ENCODE assay signal across 30 cellular contexts in genomic region chr1:215156232-215156631, GRCh38.
DNase-seq lines count a peak whose midpoint lies in the region; TF ChIP-seq lines count a peak whose summit lies in the region.
"Had no signal": no experiment of that assay in that cellular context is flagged by ENCODE, and none has a peak within 500 bp of the region (broad histone marks: within the 10 kb centered on the region; RNA-seq: fewer than 3 reads in every experiment).

No MANE protein-coding gene starts in this region.

- H3K9me3 Mint-ChIP-seq in MCF 10A (ENCODE audit: unreplicated experiment) (no peaks in the 10 kb centered on the region), endothelial cell (ENCODE audit: unreplicated experiment) (no peaks in the 10 kb centered on the region)
- H3K9me3 Mint-ChIP-seq: activated CD4-positive, alpha-beta memory T cell treated with anti-CD3 and anti-CD28 coated beads for 36 hours had no signal

- no peak overlapping the region for H3K4me3 ChIP-seq in breast epithelium
- no peak overlapping the region for H3K4me3 ChIP-seq in fibroblast of pulmonary artery (replicated peaks; ENCODE audit: low read depth, low read length)
- H3K4me3 ChIP-seq: ovary, right lobe of liver, upper lobe of right lung had no signal

- H3K4me1 Mint-ChIP-seq in MCF 10A (ENCODE audit: insufficient read depth, unreplicated experiment) (peaks cover 11% of the 10 kb centered on the region), endothelial cell (ENCODE audit: unreplicated experiment) (no peaks in the 10 kb centered on the region)
- H3K4me1 Mint-ChIP-seq: activated B cell treated with CpG ODN at 0.5 μM for 24 hours, IgD-negative memory B cell, mesothelial cell of epicardium had no signal

- no peak overlapping the region for H3K27ac ChIP-seq in breast epithelium
- H3K27ac ChIP-seq: HL-60, ovary, right lobe of liver, upper lobe of right lung had no signal

- H3K36me3 ChIP-seq in breast epithelium = no peaks in the 10 kb centered on the region
- H3K36me3 ChIP-seq: BE2C, ovary, right lobe of liver, upper lobe of right lung had no signal

- no peak overlapping the region for H3K4me3 Mint-ChIP-seq in MCF 10A (ENCODE audit: unreplicated experiment)
- no peak overlapping the region for H3K4me3 Mint-ChIP-seq in endothelial cell (ENCODE audit: unreplicated experiment)
- H3K4me3 Mint-ChIP-seq: activated B cell treated with CpG ODN at 0.5 μM for 24 hours; activated CD4-positive, alpha-beta memory T cell treated with anti-CD3 and anti-CD28 coated beads for 36 hours; IgD-negative memory B cell; mesothelial cell of epicardium; natural killer cell treated with Interleukin-12 subunit alpha and Interleukin-12 subunit beta and Interleukin-15 and Interleukin-18, amount 100 ng/mL, for 72 hours had no signal

- intact Hi-C loops in MCF 10A (cut with micrococcal nuclease) (no loop called here), breast epithelium (cut with DNase I; ENCODE audit: low total_unique reads) (no loop called here)

- TF ChIP-seq CTCF in MCF 10A (IDR thresholded peaks at IDR 0.05; ENCODE audit: unreplicated experiment) (no peak), breast epithelium (IDR thresholded peaks at IDR 0.05) (no peak), fibroblast of pulmonary artery (IDR thresholded peaks at IDR 0.05; ENCODE audit: low read length, missing control alignments) (no peak), endothelial cell (IDR thresholded peaks at IDR 0.05; ENCODE audit: unreplicated experiment) (no peak)

- CTCF ChIA-PET in MCF 10A (lab: Yijun Ruan, JAX) = interaction anchor here (0.6 to 3.0 kb wide), 11 partner anchors 9 to 518 kb away, joined by 3 to 40 read pairs (median 3); no protein-coding TSS in a partner anchor

- TF ChIP-seq POLR2A in breast epithelium (IDR thresholded peaks at IDR 0.05) = no peak

- H3K27me3 ChIP-seq in breast epithelium = no peaks in the 10 kb centered on the region
- H3K27me3 ChIP-seq: BE2C, ovary, right lobe of liver, upper lobe of right lung had no signal

- H3K27me3 Mint-ChIP-seq in MCF 10A (ENCODE audit: insufficient read depth, unreplicated experiment) (no peaks in the 10 kb centered on the region), endothelial cell (ENCODE audit: unreplicated experiment) (no peaks in the 10 kb centered on the region)
- H3K27me3 Mint-ChIP-seq: activated B cell treated with CpG ODN at 0.5 μM for 24 hours; activated CD4-positive, alpha-beta memory T cell treated with anti-CD3 and anti-CD28 coated beads for 36 hours; IgD-negative memory B cell; natural killer cell treated with Interleukin-12 subunit alpha and Interleukin-12 subunit beta and Interleukin-15 and Interleukin-18, amount 100 ng/mL, for 72 hours had no signal

- POLR2A ChIA-PET in MCF 10A (lab: Yijun Ruan, JAX) = interaction anchor here (0.6 kb wide), 1 partner anchor 387 kb away, joined by 3 read pairs; no protein-coding TSS in a partner anchor

- no peak overlapping the region for H3K27ac Mint-ChIP-seq in MCF 10A (ENCODE audit: low read depth, unreplicated experiment)
- no peak overlapping the region for H3K27ac Mint-ChIP-seq in endothelial cell (ENCODE audit: unreplicated experiment)
- H3K27ac Mint-ChIP-seq: activated B cell treated with CpG ODN at 0.5 μM for 24 hours; activated CD4-positive, alpha-beta memory T cell treated with anti-CD3 and anti-CD28 coated beads for 36 hours; mesothelial cell of epicardium; natural killer cell treated with Interleukin-12 subunit alpha and Interleukin-12 subunit beta and Interleukin-15 and Interleukin-18, amount 100 ng/mL, for 72 hours had no signal

- H3K4me1 ChIP-seq in breast epithelium = no peaks in the 10 kb centered on the region
- H3K4me1 ChIP-seq: BE2C, right lobe of liver, upper lobe of right lung had no signal

- BruUV-seq in MCF 10A (replicated peaks; lab: Mats Ljungman, UMichigan) = no TSS peak

- no peaks in the 10 kb centered on the region for H3K36me3 Mint-ChIP-seq in MCF 10A (ENCODE audit: insufficient read depth, unreplicated experiment)
- H3K36me3 Mint-ChIP-seq in endothelial cell (ENCODE audit: low read depth, unreplicated experiment) = no peaks in the 10 kb centered on the region
- H3K36me3 Mint-ChIP-seq: activated CD4-positive, alpha-beta memory T cell treated with anti-CD3 and anti-CD28 coated beads for 36 hours; IgD-negative memory B cell; mesothelial cell of epicardium; natural killer cell treated with Interleukin-12 subunit alpha and Interleukin-12 subunit beta and Interleukin-15 and Interleukin-18, amount 100 ng/mL, for 72 hours had no signal

- DNase-seq in MCF 10A (ENCODE audit: unreplicated experiment) (peak; percentile 33), breast epithelium (ENCODE audit: low spot score in 2 of 2) (no peak), amniotic epithelial cell (ENCODE audit: low read depth) (peak; percentile 14), fibroblast of pulmonary artery (ENCODE audit: low read depth) (peak; percentile 23), smooth muscle cell of the brain vasculature (ENCODE audit: low read depth, low spot score) (peak; percentile 15), hippocampal formation (lab: John Stamatoyannopoulos, UW) (no peak), endothelial cell (ENCODE audit: low spot score) (no peak)
- DNase-seq in activated T-cell treated with anti-CD3 and anti-CD28 coated beads, Interleukin-2, amount 50 U/mL, for 1 hour = no peak
- DNase-seq: activated B cell treated with CpG ODN at 0.5 μM for 24 hours; activated CD4-positive, alpha-beta memory T cell treated with anti-CD3 and anti-CD28 coated beads for 36 hours; activated gamma-delta T cell treated with Interleukin-2 at 50 U/mL for 16 hours; activated T-cell treated with anti-CD3 and anti-CD28 coated beads for 4 hours; BE2C; cerebellar nuclear complex; effector CD4-positive, alpha-beta T cell; erythroblast; glutamatergic neuron; MM.1S; NCI-H1694; NCI-H2171 treated with DMSO at 0.1 percent for 48 hours; NCI-H526 treated with DMSO at 0.1 percent for 48 hours; ovary; right lobe of liver; stimulated activated CD8-positive, alpha-beta memory T cell treated with anti-CD3 and anti-CD28 coated beads, Interleukin-4, amount 100 ng/mL, for 48 hours; T-helper 9 cell; upper lobe of right lung had no signal

- H3K9me3 ChIP-seq in breast epithelium = no peaks in the 10 kb centered on the region
- H3K9me3 ChIP-seq: BE2C, ovary, right lobe of liver, upper lobe of right lung had no signal

Comparison
In these comparisons a context has a peak if more than half of its experiments do, and no peak if none do; other contexts are left out.
1. DNase-seq: peak in MCF 10A (single experiment), amniotic epithelial cell (single experiment), fibroblast of pulmonary artery (single experiment) and smooth muscle cell of the brain vasculature (single experiment); none in breast epithelium (0 of 2), hippocampal formation (0 of 2), endothelial cell (single experiment) and activated T-cell treated with anti-CD3 and anti-CD28 coated beads, Interleukin-2, amount 50 U/mL, for 1 hour (single experiment).